Comparison of ENCODE assay signal across 27 cellular contexts in genomic region chr9:28079677-28080076, GRCh38.
"Had no signal": no experiment of that assay in that cellular context is flagged by ENCODE, and none has a peak within 500 bp of the region (broad histone marks: within the 10 kb centered on the region; RNA-seq: fewer than 3 reads in every experiment).

No MANE protein-coding gene starts in this region.

- H3K4me3 ChIP-seq: colonic mucosa, coronary artery, dorsolateral prefrontal cortex, esophagus muscularis mucosa, esophagus squamous epithelium, gastrocnemius medialis, gastroesophageal sphincter, heart left ventricle, heart right ventricle had no signal

- H3K36me3 ChIP-seq: colonic mucosa, esophagus muscularis mucosa, esophagus squamous epithelium, gastrocnemius medialis, gastroesophageal sphincter, heart left ventricle, heart right ventricle had no signal

- DNase-seq: colonic mucosa; cortex of kidney; dermis blood vessel endothelial cell; dorsolateral prefrontal cortex; effector CD4-positive, alpha-beta T cell; effector CD8-positive, alpha-beta T cell; effector memory CD4-positive, alpha-beta T cell; effector memory CD8-positive, alpha-beta T cell; endodermal cell; erythroblast; esophagus squamous epithelium; foreskin fibroblast; foreskin keratinocyte; foreskin melanocyte; gastrocnemius medialis; glutamatergic neuron; head of caudate nucleus; heart left ventricle; heart right ventricle had no signal

- H3K9me3 ChIP-seq: colonic mucosa, esophagus muscularis mucosa, esophagus squamous epithelium, gastrocnemius medialis, gastroesophageal sphincter, heart left ventricle, heart right ventricle had no signal

- H3K27ac ChIP-seq: colonic mucosa, coronary artery, dorsolateral prefrontal cortex, epithelial cell of prostate, esophagus muscularis mucosa, esophagus squamous epithelium, foreskin keratinocyte, gastrocnemius medialis, gastroesophageal sphincter, heart left ventricle, heart right ventricle had no signal

- H3K27me3 ChIP-seq: colonic mucosa, dorsolateral prefrontal cortex, esophagus muscularis mucosa, esophagus squamous epithelium, foreskin keratinocyte, gastrocnemius medialis, gastroesophageal sphincter, heart left ventricle, heart right ventricle had no signal

- FAIRE-seq: colon, endometrium, endothelial cell of umbilical vein, frontal cortex had no signal
